In the genomic region with DNA sequence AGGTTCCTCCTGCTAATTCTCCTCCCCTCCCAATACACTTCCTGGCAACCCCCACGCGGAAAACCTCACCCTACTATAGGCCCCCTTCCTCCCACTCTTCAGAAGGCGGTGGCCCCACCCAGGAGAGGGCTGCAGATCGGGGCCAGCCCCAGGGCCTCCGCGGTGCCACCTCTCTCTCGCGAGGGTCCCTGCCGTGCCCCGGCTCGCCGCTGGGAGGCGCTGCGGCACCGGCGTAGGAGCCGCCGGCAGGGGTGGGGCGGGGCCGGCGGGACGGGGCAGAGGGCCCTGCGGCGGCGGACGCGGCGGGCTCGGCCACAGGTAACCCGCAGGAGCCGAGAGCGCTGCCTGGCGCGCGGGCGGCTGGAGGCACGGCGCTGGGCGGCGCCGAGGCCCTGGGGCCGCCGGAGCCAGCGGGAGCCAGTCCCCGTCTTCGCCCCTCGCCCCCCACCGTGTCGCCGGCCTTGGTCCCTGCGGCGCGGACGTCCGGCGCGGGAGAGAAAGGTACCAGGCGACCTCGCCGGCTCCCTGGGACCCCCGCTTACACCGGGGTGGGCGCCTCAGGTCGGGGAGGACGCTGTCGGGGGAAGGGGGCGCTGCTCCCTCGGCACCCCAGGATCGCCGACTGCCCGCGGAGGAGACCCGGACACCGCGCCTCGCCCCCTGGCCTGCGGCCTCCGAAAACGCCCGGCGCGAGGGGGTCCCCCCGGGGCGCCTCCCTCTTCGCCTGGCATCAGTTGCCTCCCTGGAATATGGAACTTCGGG, we compare ENCODE assay signal across 8 cellular contexts. TPM values are rescaled to one million over a fixed set of nuclear protein-coding genes. Genes with fewer than 3 reads are reported as not detected.
DNase-seq lines count a peak whose midpoint lies in the region; ATAC-seq and TF ChIP-seq lines count a peak whose summit lies in the region.

A gene (plus strand): TSS at position 278 of the 762 bp plus-strand sequence. CDS start 133,825 bp downstream, outside the sequence.

- WGBS in psoas muscle, 3 donors, result 0 to 1% (median 1%) methylated on average over 52 to 86 of the region's 86 CpGs

- H3K9me3 ChIP-seq in left ventricle myocardium inferior (replicated peaks) (no peaks in the 10 kb centered on the region), psoas muscle (no peaks in the 10 kb centered on the region), uterus (no peaks in the 10 kb centered on the region)

- intact Hi-C loops in left ventricle myocardium inferior (cut with micrococcal nuclease) (loop anchor here (5.0 kb wide), 1 partner anchor 179 kb away; no protein-coding TSS in a partner anchor), psoas muscle (cut with DNase I) (loop anchor here (1.0 to 5.0 kb wide), 3 partner anchors 177 to 244 kb away; no protein-coding TSS in a partner anchor), uterus (cut with DNase I; ENCODE audit: low total_unique reads) (loop anchor here (10.0 kb wide), 1 partner anchor 172 kb away; no protein-coding TSS in a partner anchor)

- H3K4me1 ChIP-seq in left ventricle myocardium inferior (peaks cover 30% of the 10 kb centered on the region), psoas muscle (no peaks in the 10 kb centered on the region), uterus (no peaks in the 10 kb centered on the region)

- TF ChIP-seq CTCF in left ventricle myocardium inferior (IDR thresholded peaks at IDR 0.05; ENCODE audit: borderline replicate concordance), result peak; percentile 91
- TF ChIP-seq CTCF in psoas muscle (IDR thresholded peaks at IDR 0.05), result peak; percentile 97
- peak; percentile 80 to 99 (median 98) for TF ChIP-seq CTCF in uterus (IDR thresholded peaks at IDR 0.05)

- H3K9me3 Mint-ChIP-seq in activated naive CD8-positive, alpha-beta T cell treated with anti-CD3 and anti-CD28 coated beads, Interleukin-2, amount 50 U/mL, for 24 hours, result no peaks in the 10 kb centered on the region

- peak; percentile 85 for ATAC-seq in GM21825 (IDR thresholded peaks at IDR 0.05; ENCODE audit: unreplicated experiment)
- peak; percentile 96 for ATAC-seq in activated naive CD8-positive, alpha-beta T cell treated with anti-CD3 and anti-CD28 coated beads, Interleukin-2, amount 50 U/mL, for 24 hours
- peak; percentile 96 to 99 (median 98) for ATAC-seq in psoas muscle

- DNase-seq in ELF-1 (ENCODE audit: low read depth, low spot score) (peak; percentile 73), Kasumi-1 (lab: John Stamatoyannopoulos, UW) (peak; percentile 37 to 49), SW480 (ENCODE audit: low spot score) (peak; percentile 35), left ventricle myocardium inferior (peak; percentile 79), psoas muscle (peak; percentile 80 to 88), uterus (peak; percentile 65 to 80)
- DNase-seq in activated naive CD8-positive, alpha-beta T cell treated with anti-CD3 and anti-CD28 coated beads, Interleukin-2, amount 50 U/mL, for 24 hours, result peak; percentile 91

- H3K4me1 Mint-ChIP-seq in activated naive CD8-positive, alpha-beta T cell treated with anti-CD3 and anti-CD28 coated beads, Interleukin-2, amount 50 U/mL, for 24 hours, result peaks cover 20% of the 10 kb centered on the region

- peak within 1 kb of the TSS; percentile 78 for H3K4me3 Mint-ChIP-seq in activated naive CD8-positive, alpha-beta T cell treated with anti-CD3 and anti-CD28 coated beads, Interleukin-2, amount 50 U/mL, for 24 hours

- peaks cover 12% of the 10 kb centered on the region for H3K27me3 Mint-ChIP-seq in activated naive CD8-positive, alpha-beta T cell treated with anti-CD3 and anti-CD28 coated beads, Interleukin-2, amount 50 U/mL, for 24 hours

- TF ChIP-seq POLR2A in uterus (IDR thresholded peaks at IDR 0.05), result no peak

- H3K36me3 ChIP-seq in left ventricle myocardium inferior, result no peaks in the 10 kb centered on the region
- H3K36me3 ChIP-seq in psoas muscle (ENCODE audit: insufficient read depth in 1 of 2, low read depth in 1 of 2), result no peaks in the 10 kb centered on the region
- H3K36me3 ChIP-seq in uterus, result no peaks in the 10 kb centered on the region

- H3K4me3 ChIP-seq in left ventricle myocardium inferior (peak within 1 kb of the TSS; percentile 93), psoas muscle (peak within 1 kb of the TSS; percentile 88), uterus (peak within 1 kb of the TSS; percentile 42 to 79)

- H3K27ac ChIP-seq in left ventricle myocardium inferior (replicated peaks), result peak within 1 kb of the TSS; percentile 42
- no peak within 1 kb of the TSS for H3K27ac ChIP-seq in psoas muscle
- peak within 1 kb of the TSS; percentile 37 to 76 for H3K27ac ChIP-seq in uterus

- no peaks in the 10 kb centered on the region for H3K27me3 ChIP-seq in left ventricle myocardium inferior (ENCODE audit: low read depth)
- peaks cover 0 to 3% (median 0%) of the 10 kb centered on the region in 3 donors for H3K27me3 ChIP-seq in psoas muscle (ENCODE audit: insufficient read depth in 3 of 3, low read length in 2 of 3)
- H3K27me3 ChIP-seq in uterus, result no peaks in the 10 kb centered on the region

- peak within 1 kb of the TSS; percentile 71 for H3K27ac Mint-ChIP-seq in activated naive CD8-positive, alpha-beta T cell treated with anti-CD3 and anti-CD28 coated beads, Interleukin-2, amount 50 U/mL, for 24 hours

- H3K36me3 Mint-ChIP-seq in activated naive CD8-positive, alpha-beta T cell treated with anti-CD3 and anti-CD28 coated beads, Interleukin-2, amount 50 U/mL, for 24 hours (ENCODE audit: low read depth), result no peaks in the 10 kb centered on the region

RNA-seq across cellular contexts. Expression of the gene that starts here (rescaled TPM):
- 11.1 TPM for total RNA-seq in left ventricle myocardium inferior
- 1 to 10 TPM; 2.4 to 9.0 (median 4.6) TPM for total RNA-seq in psoas muscle
- polyA plus RNA-seq in psoas muscle, result 1 to 10 TPM; 1.2 to 2.3 (median 1.8) TPM
- 10 to 100 TPM in 3 of 4 donors, 1 to 10 TPM in 1; 6.7 to 32.6 (median 24.5) TPM for total RNA-seq in uterus

Comparison
In these comparisons a context has a peak if more than half of its experiments do, and no peak if none do; other contexts are left out.
1. DNase-seq: peak in every context shown above with its lines; median percentile 91 in activated naive CD8-positive, alpha-beta T cell treated with anti-CD3 and anti-CD28 coated beads, Interleukin-2, amount 50 U/mL, for 24 hours; 84 in psoas muscle; 79 in left ventricle myocardium inferior; 73 in ELF-1; 72 in uterus; 43 in Kasumi-1; 35 in SW480.